13 cellular contexts compared by ENCODE assay signal in the genomic region with DNA sequence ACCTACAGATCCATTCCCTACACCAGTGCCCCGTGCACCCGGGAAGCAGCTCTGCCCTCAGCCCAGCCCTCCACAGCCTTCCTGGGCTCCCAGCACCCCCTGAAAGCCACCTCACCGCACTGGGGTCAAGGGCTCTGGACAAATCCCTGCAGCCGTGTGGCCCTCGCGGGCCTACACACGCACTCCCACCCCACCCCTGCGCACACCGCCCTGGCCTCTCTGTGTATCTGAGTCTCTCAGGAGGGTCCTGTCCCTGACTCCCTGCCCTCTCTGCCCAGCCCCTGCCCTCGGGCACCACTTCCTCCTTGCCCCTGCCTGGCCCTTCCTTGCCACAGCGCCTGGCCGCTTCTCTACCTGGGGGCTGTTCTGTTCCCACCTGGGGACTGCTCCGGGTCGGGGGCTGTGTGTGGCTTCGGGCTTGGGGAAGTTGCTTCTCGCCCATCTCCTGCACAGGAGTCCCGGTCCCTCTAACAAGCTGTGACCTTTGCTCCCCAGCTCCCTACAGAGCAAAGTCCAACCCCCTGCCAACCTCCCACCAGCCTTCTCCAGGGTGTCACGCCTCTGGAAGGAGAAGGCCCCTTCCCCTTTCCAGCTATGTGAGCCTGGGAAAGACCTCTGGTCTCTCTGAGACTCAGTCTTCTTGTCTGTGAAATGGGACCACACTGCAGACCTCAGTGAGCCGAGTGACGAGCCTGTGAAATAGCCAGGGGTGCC. TPM values are rescaled to one million over a fixed set of nuclear protein-coding genes. Genes with fewer than 3 reads are reported as not detected.
DNase-seq lines count a peak whose midpoint lies in the region; ATAC-seq, FAIRE-seq and TF ChIP-seq lines count a peak whose summit lies in the region.
"Had no signal": no experiment of that assay in that cellular context is flagged by ENCODE, and none has a peak within 500 bp of the region (broad histone marks: within the 10 kb centered on the region; RNA-seq: fewer than 3 reads in every experiment).

No MANE protein-coding gene starts in this region.

- FAIRE-seq in small intestine (lab: Jason Lieb, UNC), result no peak
- FAIRE-seq: GM18507 had no signal

- ATAC-seq in aorta (ENCODE audit: low FRiP score) (no peak), GM21367 (IDR thresholded peaks at IDR 0.05; ENCODE audit: unreplicated experiment) (no peak)
- ATAC-seq: T-helper 17 cell had no signal

- H3K36me3 ChIP-seq in Peyer's patch, result peaks cover 0 to 14% (median 0%) of the 10 kb centered on the region in 3 donors
- H3K36me3 ChIP-seq in esophagus (ENCODE audit: control insufficient read depth in 2 of 2, insufficient read depth in 2 of 2, low read length in 1 of 2), result peaks cover 0 to 34% of the 10 kb centered on the region in 2 donors
- peaks cover 0 to 5% of the 10 kb centered on the region in 2 donors for H3K36me3 ChIP-seq in small intestine (ENCODE audit: control insufficient read depth in 2 of 2, insufficient read depth in 2 of 2, low read length in 2 of 2)
- no peaks in the 10 kb centered on the region for H3K36me3 ChIP-seq in aorta (ENCODE audit: control insufficient read depth in 1 of 2, insufficient read depth in 2 of 2, low read length in 1 of 2)
- H3K36me3 ChIP-seq: spleen, thyroid gland had no signal

- TF ChIP-seq POLR2A in Peyer's patch (IDR thresholded peaks at IDR 0.05), result no peak

- intact Hi-C loops in aorta (cut with DNase I), result no loop called here

- H3K4me1 ChIP-seq in Peyer's patch (peaks cover 0 to 27% (median 0%) of the 10 kb centered on the region in 4 donors), esophagus (ENCODE audit: control insufficient read depth in 2 of 2, insufficient read depth in 2 of 2, low read length in 1 of 2) (peaks cover 4 to 20% of the 10 kb centered on the region in 2 donors), small intestine (ENCODE audit: control insufficient read depth in 2 of 2, insufficient read depth in 1 of 2, low read depth in 1 of 2, low read length in 1 of 2) (no peaks in the 10 kb centered on the region), aorta (ENCODE audit: control insufficient read depth in 1 of 2, insufficient read depth in 2 of 2, low read length in 2 of 2) (no peaks in the 10 kb centered on the region)

- 70 to 82% methylated on average over 19 to 20 of the region's 20 CpGs for WGBS in esophagus, 2 donors
- 46 to 76% (median 58%) methylated on average over 16 to 20 of the region's 20 CpGs for WGBS in small intestine, 3 donors
- WGBS in aorta, 2 donors, result 77 to 80% methylated on average over 20 of the region's 20 CpGs

- peak overlapping the region in 3 of 4 donors; percentile 89 to 99 (median 97) for H3K27ac ChIP-seq in Peyer's patch
- peak overlapping the region; percentile 36 to 88 for H3K27ac ChIP-seq in esophagus (ENCODE audit: low read depth in 2 of 2, low read length in 1 of 2)
- peak overlapping the region; percentile 92 to 99 for H3K27ac ChIP-seq in small intestine (ENCODE audit: low read depth in 1 of 2, low read length in 1 of 2)
- H3K27ac ChIP-seq in aorta (ENCODE audit: low read depth in 1 of 2, low read length in 2 of 2), result no peak overlapping the region
- H3K27ac ChIP-seq: spleen, thyroid gland had no signal

- H3K4me3 ChIP-seq in Peyer's patch, result peak overlapping the region in 3 of 4 donors; percentile 32 to 56 (median 55)
- H3K4me3 ChIP-seq in esophagus (ENCODE audit: low read depth in 1 of 2, low read length in 2 of 2), result no peak overlapping the region
- peak overlapping the region in 1 of 2 donors; percentile 66 for H3K4me3 ChIP-seq in small intestine (ENCODE audit: low read depth in 1 of 2, low read length in 2 of 2)
- H3K4me3 ChIP-seq in aorta (ENCODE audit: low read length in 2 of 2), result no peak overlapping the region
- H3K4me3 ChIP-seq: spleen, thyroid gland had no signal

- no peak for DNase-seq in Peyer's patch
- peak; percentile 66 for DNase-seq in small intestine
- no peak for DNase-seq in aorta
- DNase-seq: activated CD4-positive, alpha-beta T cell treated with anti-CD3 and anti-CD28 coated beads, Interleukin-2, amount 50 U/mL, for 4 hours; activated gamma-delta T cell; GDM1; OCI-M1; spleen; T-helper 17 cell; thyroid gland had no signal

- no peak for TF ChIP-seq CTCF in Peyer's patch (IDR thresholded peaks at IDR 0.05)

- no peaks in the 10 kb centered on the region for H3K9me3 ChIP-seq in Peyer's patch
- H3K9me3 ChIP-seq in esophagus (ENCODE audit: control insufficient read depth in 2 of 2, insufficient read depth in 1 of 2, low read depth in 1 of 2, low read length in 1 of 2), result no peaks in the 10 kb centered on the region
- H3K9me3 ChIP-seq in small intestine (ENCODE audit: control insufficient read depth, low read depth), result no peaks in the 10 kb centered on the region
- no peaks in the 10 kb centered on the region for H3K9me3 ChIP-seq in aorta (ENCODE audit: control insufficient read depth, low read length)
- H3K9me3 ChIP-seq: spleen, thyroid gland had no signal

- H3K27me3 ChIP-seq in Peyer's patch (no peaks in the 10 kb centered on the region), esophagus (ENCODE audit: control insufficient read depth in 1 of 2, insufficient read depth in 2 of 2, low read length in 2 of 2) (no peaks in the 10 kb centered on the region), small intestine (ENCODE audit: control insufficient read depth in 2 of 2, insufficient read depth in 2 of 2, low read length in 2 of 2) (no peaks in the 10 kb centered on the region), aorta (ENCODE audit: control insufficient read depth in 1 of 2, insufficient read depth in 2 of 2, low read length in 1 of 2) (no peaks in the 10 kb centered on the region)
- H3K27me3 ChIP-seq: thyroid gland had no signal

RNA-seq across cellular contexts. Expression of a gene that starts 1.5 kb away (rescaled TPM):
- total RNA-seq in Peyer's patch (100 to 1,000 TPM in 3 of 4 donors, 10 to 100 TPM in 1; 41.3 to 161 (median 151) TPM), aorta (under 1 TPM in 1 of 2 donors, not detected in 1; 0.06 TPM)
- polyA plus RNA-seq in esophagus (100 to 1,000 TPM in 1 of 2 donors, 10 to 100 TPM in 1; 80.2 to 187 TPM), small intestine (10 to 100 TPM; 30.0 to 55.0 (median 37.4) TPM), aorta (1 to 10 TPM in 1 of 2 donors, under 1 TPM in 1; 0.84 to 6.1 TPM)
- total RNA-seq: T-helper 17 cell had no signal

RNA-seq across cellular contexts. Expression of a gene that starts 15.3 kb away (rescaled TPM):
- 10 to 100 TPM; 33.0 to 67.5 (median 47.7) TPM for total RNA-seq in Peyer's patch
- 10 to 100 TPM; 66.9 to 72.3 TPM for polyA plus RNA-seq in esophagus
- polyA plus RNA-seq in small intestine, result 10 to 100 TPM; 67.0 to 73.1 (median 72.7) TPM
- 10 to 100 TPM; 14.1 to 18.9 TPM for total RNA-seq in aorta
- 10 to 100 TPM; 42.9 to 45.2 TPM for polyA plus RNA-seq in aorta

RNA-seq across cellular contexts. Expression of a gene that starts 24.0 kb away (rescaled TPM):
- total RNA-seq in Peyer's patch, result 10 to 100 TPM; 32.9 to 80.2 (median 55.0) TPM
- polyA plus RNA-seq in esophagus, result 10 to 100 TPM; 15.5 to 25.0 TPM
- 10 to 100 TPM; 26.1 to 34.2 (median 29.7) TPM for polyA plus RNA-seq in small intestine
- total RNA-seq in aorta, result 100 to 1,000 TPM in 1 of 2 donors, 10 to 100 TPM in 1; 86.3 to 131 TPM
- polyA plus RNA-seq in aorta, result 100 to 1,000 TPM in 1 of 2 donors, 10 to 100 TPM in 1; 85.4 to 106 TPM

RNA-seq across cellular contexts. Expression of a gene that starts 50.3 kb away (rescaled TPM):
- total RNA-seq in Peyer's patch, result 100 to 1,000 TPM in 2 of 4 donors, 10 to 100 TPM in 2; 84.4 to 192 (median 108) TPM
- polyA plus RNA-seq in esophagus, result 10 to 100 TPM; 36.6 to 42.2 TPM
- 10 to 100 TPM; 56.5 to 83.2 (median 81.4) TPM for polyA plus RNA-seq in small intestine
- total RNA-seq in aorta, result 10 to 100 TPM; 56.4 to 77.9 TPM
- 100 to 1,000 TPM in 1 of 2 donors, 10 to 100 TPM in 1; 17.2 to 109 TPM for polyA plus RNA-seq in aorta

Comparison
In these comparisons a context has a peak if more than half of its experiments do, and no peak if none do; other contexts are left out.
1. H3K27ac ChIP-seq: peak in Peyer's patch (3 of 4), esophagus (2 of 2) and small intestine (2 of 2); none in aorta (0 of 2).
2. H3K4me3 ChIP-seq: peak in Peyer's patch (3 of 4); none in esophagus (0 of 2) and aorta (0 of 2).
3. RNA of a gene that starts 1.5 kb away (polyA plus RNA-seq): 80.2 to 187 TPM in esophagus and 30.0 to 55.0 TPM in small intestine; 0.84 to 6.1 TPM in aorta; every median in the first group is over 4 times any median in the second.